ENCODE assay signal across 12 cellular contexts in the genomic region with DNA sequence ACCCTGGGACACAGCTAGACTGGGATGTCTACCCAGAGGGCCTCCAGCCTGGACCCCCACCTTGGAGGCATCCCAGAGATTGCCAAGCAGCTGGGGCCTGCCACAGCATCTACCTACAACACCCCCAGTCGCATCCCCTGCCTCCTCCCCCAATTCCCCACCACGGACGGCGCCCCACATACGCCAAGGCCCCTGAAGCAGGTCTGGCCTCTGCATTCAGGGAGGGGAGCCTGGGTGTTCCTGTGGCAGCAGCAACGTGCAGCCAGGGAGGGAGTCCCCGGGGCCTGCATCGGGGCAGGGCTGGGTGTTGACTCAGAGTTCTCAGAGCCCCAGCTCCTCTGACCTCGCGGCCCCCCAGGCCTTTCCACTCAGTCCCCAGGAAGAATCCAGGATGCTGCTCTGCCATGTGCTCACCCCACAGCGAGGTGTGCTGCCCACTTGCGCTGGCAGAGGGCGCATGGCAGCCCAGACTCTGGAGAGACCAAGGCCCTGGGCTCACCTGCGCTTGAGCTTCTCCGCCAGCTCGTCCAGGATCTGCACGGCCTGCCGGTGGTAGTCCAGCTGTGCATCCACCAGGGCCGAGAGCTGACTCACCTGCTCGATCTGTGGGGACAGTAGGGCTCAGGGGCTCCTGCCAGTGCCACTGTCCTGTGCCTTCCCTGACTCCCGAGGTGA. TPM values are rescaled to one million over a fixed set of nuclear protein-coding genes. Genes with fewer than 3 reads are reported as not detected.
A peak's percentile ranks its signal among the peaks of the same experiment; 100 is the strongest.
DNase-seq lines count a peak whose midpoint lies in the region; ATAC-seq, FAIRE-seq and TF ChIP-seq lines count a peak whose summit lies in the region.
"Had no signal": no experiment of that assay in that cellular context is flagged by ENCODE, and none has a peak within 500 bp of the region (broad histone marks: within the 10 kb centered on the region; RNA-seq: fewer than 3 reads in every experiment).

No MANE protein-coding gene starts in this region.

- H4K20me1 ChIP-seq in DND-41 (ENCODE audit: insufficient read depth, low read length) (peaks cover 45% of the 10 kb centered on the region), GM12878 (ENCODE audit: control insufficient read depth, insufficient read depth) (no peaks in the 10 kb centered on the region)

- H4K8ac ChIP-seq in mesendoderm (ENCODE audit: low read depth, low read length), result no peak overlapping the region

- SMC1A ChIA-PET in GM12878 (lab: Charles Lee; ENCODE audit: uncharacterized antibody, unreplicated experiment), result no interaction called here

- no peak overlapping the region for H3K4ac ChIP-seq in mesendoderm (ENCODE audit: low read depth, low read length)

- ATAC-seq in DND-41 (ENCODE audit: insufficient read depth, low read depth) (peak; percentile 32; the same call in 2 of the 3 replicates), GM12878 (peak; percentile 31; the same call in 2 of the 3 replicates), omental fat pad (ENCODE audit: low FRiP score) (no peak)
- ATAC-seq: activated T-cell treated with anti-CD3 and anti-CD28 coated beads, Interleukin-2, amount 50 U/mL, for 4 hours had no signal

- POLR2A ChIA-PET in GM12878 (lab: Charles Lee), result interaction anchor here (1.1 kb wide), 1 partner anchor 20 kb away, joined by 4 read pairs; a partner anchor contains a TSS

- TF ChIP-seq EP300 in GM12878 (IDR thresholded peaks at IDR 0.05; ENCODE audit: borderline replicate concordance in 1 of 2, control insufficient read depth in 1 of 2, low read depth in 2 of 2, low read length in 2 of 2), result no peak

- no peak overlapping the region for H2BK120ac ChIP-seq in mesendoderm (ENCODE audit: low read depth, low read length)

- H3K4me3 ChIP-seq in DND-41 (ENCODE audit: low read depth in 1 of 2, low read length in 2 of 2), result no peak overlapping the region
- no peak overlapping the region for H3K4me3 ChIP-seq in GM12878
- no peak overlapping the region for H3K4me3 ChIP-seq in mesendoderm (ENCODE audit: low read length)
- no peak overlapping the region for H3K4me3 ChIP-seq in prostate gland
- H3K4me3 ChIP-seq: pancreas had no signal

- in situ Hi-C loops in GM12878 (cut with MboI), result no loop called here

- H2AFZ ChIP-seq in DND-41 (ENCODE audit: low read depth, low read length) (no peak overlapping the region), GM12878 (ENCODE audit: control insufficient read depth, low read depth, low read length) (no peak overlapping the region)

- no peaks in the 10 kb centered on the region for H3K27me3 ChIP-seq in DND-41 (ENCODE audit: insufficient read depth, low read length, poor library complexity)
- no peaks in the 10 kb centered on the region for H3K27me3 ChIP-seq in GM12878 (replicated peaks in 1 of 2; ENCODE audit: control insufficient read depth in 2 of 2, insufficient read depth in 2 of 2, low read length in 1 of 2)
- H3K27me3 ChIP-seq in mesendoderm (ENCODE audit: insufficient read depth, low read length, poor library complexity), result no peaks in the 10 kb centered on the region
- H3K27me3 ChIP-seq in prostate gland (replicated peaks; ENCODE audit: insufficient read depth), result no peaks in the 10 kb centered on the region
- H3K27me3 ChIP-seq: pancreas had no signal

- DNase-seq in DND-41, result peak; percentile 28
- DNase-seq in HT-29 (ENCODE audit: low spot score), result peak; percentile 47
- no peak for DNase-seq in GM12878 (ENCODE audit: low read depth, low spot score)
- peak; percentile 44 for DNase-seq in mesendoderm
- no peak for DNase-seq in kidney tubule cell (ENCODE audit: low spot score)
- no peak for DNase-seq in prostate gland (ENCODE audit: low spot score)
- DNase-seq in NCI-H2081 treated with DMSO at 0.1 percent for 48 hours (lab: John Stamatoyannopoulos, UW), result no peak
- DNase-seq in omental fat pad (ENCODE audit: low spot score), result no peak
- DNase-seq: activated T-cell treated with anti-CD3 and anti-CD28 coated beads, Interleukin-2, amount 50 U/mL, for 4 hours; NCI-H345; SW 1271 had no signal

- no peak overlapping the region for H2BK5ac ChIP-seq in mesendoderm (ENCODE audit: low read length)

- peaks cover 93% of the 10 kb centered on the region for H3K36me3 ChIP-seq in DND-41 (ENCODE audit: insufficient read depth, low read length)
- H3K36me3 ChIP-seq in GM12878 (ENCODE audit: control insufficient read depth in 2 of 2, insufficient read depth in 2 of 2, low read length in 1 of 2), result peaks cover 22 to 62% of the 10 kb centered on the region in 2 experiments; a peak in 3 of 4 replicates
- H3K36me3 ChIP-seq in mesendoderm (ENCODE audit: control insufficient read depth, insufficient read depth, low read length), result peaks cover 10% of the 10 kb centered on the region
- H3K36me3 ChIP-seq in prostate gland, result peaks cover 0 to 28% of the 10 kb centered on the region in 2 donors

- CTCF ChIA-PET in GM12878 (lab: Yijun Ruan, JAX), result interaction anchor here (0.6 to 1.3 kb wide), 2 partner anchors 20 to 92 kb away, joined by 3 read pairs; no protein-coding TSS in a partner anchor

- H3K79me2 ChIP-seq in DND-41 (ENCODE audit: insufficient read depth, low read length) (peaks cover 6% of the 10 kb centered on the region), GM12878 (ENCODE audit: control insufficient read depth, insufficient read depth, low read length) (peaks cover 4% of the 10 kb centered on the region), mesendoderm (ENCODE audit: control insufficient read depth, insufficient read depth, low read length) (no peaks in the 10 kb centered on the region)

- 69% methylated on average over 21 of the region's 21 CpGs for WGBS in GM12878 (ENCODE audit: insufficient coverage, insufficient replicate concordance, low lambda C conversion rate, missing lambda C conversion rate)
- WGBS in mesendoderm (ENCODE audit: extremely low coverage, insufficient coverage, low lambda C conversion rate), result no CpG with 5 or more reads among the region's 21 CpGs
- WGBS in prostate gland, result 65% methylated on average over 21 of the region's 21 CpGs

- no peaks in the 10 kb centered on the region for H3K4me1 ChIP-seq in DND-41 (ENCODE audit: insufficient read depth, low read length)
- peaks cover 1% of the 10 kb centered on the region for H3K4me1 ChIP-seq in GM12878 (ENCODE audit: control insufficient read depth, insufficient read depth, low read length)
- H3K4me1 ChIP-seq in mesendoderm (ENCODE audit: control insufficient read depth, low read depth, low read length), result no peaks in the 10 kb centered on the region
- H3K4me1 ChIP-seq in prostate gland (replicated peaks), result no peaks in the 10 kb centered on the region

- RAD21 ChIA-PET in GM12878 (lab: Charles Lee; ENCODE audit: unreplicated experiment), result no interaction called here

- H3K79me1 ChIP-seq in mesendoderm (ENCODE audit: low read length), result peaks cover 7% of the 10 kb centered on the region

- H4K5ac ChIP-seq in mesendoderm (ENCODE audit: low read length), result no peak overlapping the region

- no peak overlapping the region for H3K18ac ChIP-seq in mesendoderm (ENCODE audit: low read length)

- H2BK15ac ChIP-seq in mesendoderm (replicated peaks; ENCODE audit: low read depth), result no peak overlapping the region

- H3K27ac ChIP-seq in DND-41 (ENCODE audit: low read length) (no peak overlapping the region), GM12878 (ENCODE audit: control insufficient read depth, insufficient read depth) (no peak overlapping the region), mesendoderm (ENCODE audit: low read depth, low read length) (no peak overlapping the region), prostate gland (no peak overlapping the region)
- H3K27ac ChIP-seq: pancreas had no signal

- BruUV-seq in GM12878 (replicated peaks; lab: Mats Ljungman, UMichigan), result no TSS peak

- no peak; the same call in 1 of the 2 replicates for TF ChIP-seq POLR2A in GM12878 (IDR thresholded peaks at IDR 0.05; ENCODE audit: low read depth, low read length)
- no peak for TF ChIP-seq POLR2A in prostate gland (IDR thresholded peaks at IDR 0.05)

- intact Hi-C loops in GM12878 (cut with micrococcal nuclease; ENCODE audit: unreplicated experiment), result no loop called here
- intact Hi-C loops in prostate gland (cut with DNase I), result no loop called here

- H3K9me3 ChIP-seq in DND-41 (ENCODE audit: insufficient read depth, low read length, severe bottlenecking) (no peaks in the 10 kb centered on the region), GM12878 (replicated peaks; ENCODE audit: control insufficient read depth, insufficient read depth, low read length) (no peaks in the 10 kb centered on the region), prostate gland (no peaks in the 10 kb centered on the region)
- H3K9me3 ChIP-seq: pancreas had no signal

- no peak overlapping the region for H3K56ac ChIP-seq in mesendoderm (ENCODE audit: low read length)

- H3K9ac ChIP-seq in DND-41 (ENCODE audit: low read depth, low read length) (no peak overlapping the region), GM12878 (ENCODE audit: control insufficient read depth, insufficient read depth, low read length) (no peak overlapping the region), mesendoderm (ENCODE audit: low read length) (no peak overlapping the region)

- no peak overlapping the region for H2AK5ac ChIP-seq in mesendoderm (ENCODE audit: low read length)

- no peak overlapping the region for H3K4me2 ChIP-seq in DND-41 (ENCODE audit: insufficient read depth, low read length)
- no peak overlapping the region for H3K4me2 ChIP-seq in GM12878 (ENCODE audit: control insufficient read depth, insufficient read depth)
- H3K4me2 ChIP-seq in mesendoderm (ENCODE audit: low read length), result no peak overlapping the region

- no peak for TF ChIP-seq RAD21 in GM12878 (IDR thresholded peaks at IDR 0.05; ENCODE audit: insufficient read depth, low read depth, low read length)

- no peak overlapping the region for H3K23ac ChIP-seq in mesendoderm (ENCODE audit: low read length)

- FAIRE-seq in GM12878 (lab: Jason Lieb, UNC), result no peak
- FAIRE-seq: pancreas had no signal

- TF ChIP-seq CTCF in DND-41 (IDR thresholded peaks at IDR 0.05; ENCODE audit: borderline replicate concordance, extremely low read depth, low read length, poor library complexity, severe bottlenecking) (peak; percentile 57), GM12878 (IDR thresholded peaks at IDR 0.05 in 2 of 3, conservative IDR thresholded peaks at IDR 0.05 in 1 of 3; ENCODE audit: control insufficient read depth in 2 of 3, extremely low read depth in 1 of 3, insufficient read depth in 1 of 3, low read depth in 3 of 3, low read length in 3 of 3) (peak; percentile 15 to 34 (median 24); a peak in 3 of 6 replicates), prostate gland (IDR thresholded peaks at IDR 0.05) (peak in 1 of 4 experiments; percentile 9), omental fat pad (IDR thresholded peaks at IDR 0.05) (no peak)

RNA-seq across cellular contexts. Expression of a gene that starts 19.6 kb away (rescaled TPM):
- 9.4 and 18.6 TPM in 2 replicates for total RNA-seq in HT-29 (2014; rRNA removed; shearing (Covaris generic))
- 7.0 and 9.2 TPM in 2 replicates for total RNA-seq in GM12878 (2013; cell fraction: nucleolus; rRNA removed)
- total RNA-seq in GM12878 (2014; rRNA removed), result 3.5 and 4.2 TPM in 2 replicates
- total RNA-seq in GM12878 (2014; rRNA removed; fragmentation: Illumina TruSeq; extraction: Trizol), result 6.1 and 7.9 TPM in 2 replicates
- total RNA-seq in GM12878 (2021), result 18.3 and 20.3 TPM in 2 replicates
- polyA plus RNA-seq in GM12878 (2011; ENCODE audit: low read depth), result 8.6 TPM
- polyA plus RNA-seq in GM12878 (2011; rRNA removed), result 3.4 and 7.2 TPM in 2 replicates
- polyA plus RNA-seq in GM12878 (2011; cell fraction: cytosol; rRNA removed), result 12.4 and 18.1 TPM in 2 replicates
- 9.6 and 13.9 TPM in 2 replicates for polyA plus RNA-seq in GM12878 (2011; cell fraction: nucleus; rRNA removed)
- polyA plus RNA-seq in GM12878 (2012), result 11.4 and 16.8 TPM in 2 replicates
- 0.70 and 4.8 TPM in 2 replicates for polyA plus RNA-seq in GM12878 (2014; fragmentation: Illumina TruSeq; extraction: Trizol)
- polyA plus RNA-seq in GM12878 (2014; fragmentation: Nextera tagmentation; extraction: Ambion mirVana), result 1 to 10 TPM in 1 of 2 experiments, under 1 TPM in 1; 0.79 to 4.3 TPM
- polyA plus RNA-seq in GM12878 (2014; rRNA removed), result 10.5 and 11.8 TPM in 2 replicates
- 1 to 10 TPM; 3.7 to 8.5 TPM for polyA plus RNA-seq in GM12878 (2016; fragmentation: Nextera tagmentation; extraction: Ambion mirVana)
- polyA minus RNA-seq in GM12878 (2011; rRNA and poly(A)+ RNA removed), result 7.2 and 15.3 TPM in 2 replicates
- 9.6 and 10.3 TPM in 2 replicates for polyA minus RNA-seq in GM12878 (2011; cell fraction: cytosol; rRNA and poly(A)+ RNA removed)
- polyA minus RNA-seq in GM12878 (2011; cell fraction: nucleus; rRNA and poly(A)+ RNA removed), result 3.6 and 10.1 TPM in 2 replicates
- 10.3 TPM for polyA plus RNA-seq in mesendoderm (2013, experiment 1 of 2)
- polyA plus RNA-seq in mesendoderm (2013, experiment 2 of 2), result 10.5 TPM
- total RNA-seq in prostate gland, result 10 to 100 TPM; 12.5 to 18.2 TPM
- total RNA-seq in omental fat pad, result 1 to 10 TPM; 3.5 to 7.1 (median 6.0) TPM

RNA-seq across cellular contexts. Expression of a gene that starts 24.4 kb away (rescaled TPM):
- total RNA-seq in HT-29 (2014; rRNA removed; shearing (Covaris generic)), result 69.6 and 74.4 TPM in 2 replicates
- total RNA-seq in GM12878 (2013; cell fraction: nucleolus; rRNA removed), result 2.3 and 3.7 TPM in 2 replicates
- total RNA-seq in GM12878 (2014; rRNA removed) (19.2 and 24.6 TPM in 2 replicates), GM12878 (2014; rRNA removed; fragmentation: Illumina TruSeq; extraction: Trizol) (13.6 and 14.3 TPM in 2 replicates), GM12878 (2021) (18.5 and 21.4 TPM in 2 replicates), prostate gland (100 to 1,000 TPM in 1 of 2 donors, 10 to 100 TPM in 1; 47.9 to 107 TPM), omental fat pad (10 to 100 TPM in 2 of 4 donors, 1 to 10 TPM in 2; 4.6 to 18.8 (median 7.7) TPM)
- polyA plus RNA-seq in GM12878 (2011; ENCODE audit: low read depth), result 4.3 TPM
- polyA plus RNA-seq in GM12878 (2011; rRNA removed) (1.7 and 2.6 TPM in 2 replicates), GM12878 (2014; fragmentation: Illumina TruSeq; extraction: Trizol) (11.2 and 11.6 TPM in 2 replicates), GM12878 (2014; fragmentation: Nextera tagmentation; extraction: Ambion mirVana) (1 to 10 TPM in 1 of 2 experiments, under 1 TPM in 1; 0.84 to 2.0 TPM), GM12878 (2014; rRNA removed) (22.4 and 23.6 TPM in 2 replicates), GM12878 (2016; fragmentation: Nextera tagmentation; extraction: Ambion mirVana) (10 to 100 TPM; 16.9 to 21.2 TPM)
- polyA plus RNA-seq in GM12878 (2011; cell fraction: cytosol; rRNA removed), result 3.5 and 3.7 TPM in 2 replicates
- polyA plus RNA-seq in GM12878 (2011; cell fraction: nucleus; rRNA removed), result 2.9 and 3.7 TPM in 2 replicates
- 8.1 and 10.2 TPM in 2 replicates for polyA plus RNA-seq in GM12878 (2012)
- 1.2 and 3.0 TPM in 2 replicates for polyA minus RNA-seq in GM12878 (2011; rRNA and poly(A)+ RNA removed)
- 1.3 and 2.5 TPM in 2 replicates for polyA minus RNA-seq in GM12878 (2011; cell fraction: cytosol; rRNA and poly(A)+ RNA removed)
- 0.38 and 0.60 TPM in 2 replicates for polyA minus RNA-seq in GM12878 (2011; cell fraction: nucleus; rRNA and poly(A)+ RNA removed)
- 29.0 TPM for polyA plus RNA-seq in mesendoderm (2013, experiment 1 of 2)
- polyA plus RNA-seq in mesendoderm (2013, experiment 2 of 2), result 28.2 TPM

RNA-seq across cellular contexts. Expression of a gene that starts 37.3 kb away (rescaled TPM):
- 43.5 and 55.5 TPM in 2 replicates for total RNA-seq in HT-29 (2014; rRNA removed; shearing (Covaris generic))
- 38.8 and 43.5 TPM in 2 replicates for total RNA-seq in GM12878 (2013; cell fraction: nucleolus; rRNA removed)
- 24.0 and 28.9 TPM in 2 replicates for total RNA-seq in GM12878 (2014; rRNA removed)
- total RNA-seq in GM12878 (2014; rRNA removed; fragmentation: Illumina TruSeq; extraction: Trizol), result 9.2 and 11.8 TPM in 2 replicates
- 41.5 and 47.4 TPM in 2 replicates for total RNA-seq in GM12878 (2021)
- polyA plus RNA-seq in GM12878 (2011; ENCODE audit: low read depth), result 9.3 TPM
- polyA plus RNA-seq in GM12878 (2011; rRNA removed), result 20.3 and 28.0 TPM in 2 replicates
- polyA plus RNA-seq in GM12878 (2011; cell fraction: cytosol; rRNA removed), result 42.5 and 50.8 TPM in 2 replicates
- polyA plus RNA-seq in GM12878 (2011; cell fraction: nucleus; rRNA removed), result 84.7 and 86.6 TPM in 2 replicates
- 27.3 and 36.9 TPM in 2 replicates for polyA plus RNA-seq in GM12878 (2012)
- polyA plus RNA-seq in GM12878 (2014; fragmentation: Illumina TruSeq; extraction: Trizol), result 1.6 and 9.2 TPM in 2 replicates
- polyA plus RNA-seq in GM12878 (2014; fragmentation: Nextera tagmentation; extraction: Ambion mirVana), result 1 to 10 TPM in 1 of 2 experiments, under 1 TPM in 1; 0.93 to 3.0 TPM
- polyA plus RNA-seq in GM12878 (2014; rRNA removed), result 36.5 and 44.0 TPM in 2 replicates
- 10 to 100 TPM; 30.0 to 32.5 TPM for polyA plus RNA-seq in GM12878 (2016; fragmentation: Nextera tagmentation; extraction: Ambion mirVana)
- 16.5 and 39.6 TPM in 2 replicates for polyA minus RNA-seq in GM12878 (2011; rRNA and poly(A)+ RNA removed)
- polyA minus RNA-seq in GM12878 (2011; cell fraction: cytosol; rRNA and poly(A)+ RNA removed), result 19.4 and 21.3 TPM in 2 replicates
- polyA minus RNA-seq in GM12878 (2011; cell fraction: nucleus; rRNA and poly(A)+ RNA removed), result 16.6 and 34.7 TPM in 2 replicates
- polyA plus RNA-seq in mesendoderm (2013, experiment 1 of 2), result 103 TPM
- polyA plus RNA-seq in mesendoderm (2013, experiment 2 of 2), result 105 TPM
- total RNA-seq in prostate gland, result 10 to 100 TPM; 35.4 to 54.7 TPM
- 10 to 100 TPM; 38.0 to 54.9 (median 48.2) TPM for total RNA-seq in omental fat pad

RNA-seq across cellular contexts. Expression of a gene that starts 39.4 kb away (rescaled TPM):
- total RNA-seq in HT-29 (2014; rRNA removed; shearing (Covaris generic)), result 49.7 and 63.7 TPM in 2 replicates
- total RNA-seq in GM12878 (2013; cell fraction: nucleolus; rRNA removed), result 40.3 and 57.6 TPM in 2 replicates
- total RNA-seq in GM12878 (2014; rRNA removed) (33.0 and 37.7 TPM in 2 replicates), GM12878 (2014; rRNA removed; fragmentation: Illumina TruSeq; extraction: Trizol) (27.2 and 28.4 TPM in 2 replicates), GM12878 (2021) (59.8 and 69.1 TPM in 2 replicates), prostate gland (10 to 100 TPM; 13.0 to 18.1 TPM), omental fat pad (1 to 10 TPM; 3.9 to 6.5 (median 4.1) TPM)
- 8.7 TPM for polyA plus RNA-seq in GM12878 (2011; ENCODE audit: low read depth)
- polyA plus RNA-seq in GM12878 (2011; rRNA removed) (20.1 and 26.2 TPM in 2 replicates), GM12878 (2014; fragmentation: Illumina TruSeq; extraction: Trizol) (30.6 and 41.4 TPM in 2 replicates), GM12878 (2014; fragmentation: Nextera tagmentation; extraction: Ambion mirVana) (1 to 10 TPM; 1.3 to 3.2 TPM), GM12878 (2014; rRNA removed) (62.6 and 69.2 TPM in 2 replicates), GM12878 (2016; fragmentation: Nextera tagmentation; extraction: Ambion mirVana) (10 to 100 TPM; 41.7 to 47.5 TPM)
- 26.2 and 48.9 TPM in 2 replicates for polyA plus RNA-seq in GM12878 (2011; cell fraction: cytosol; rRNA removed)
- polyA plus RNA-seq in GM12878 (2011; cell fraction: nucleus; rRNA removed), result 72.7 and 135 TPM in 2 replicates
- polyA plus RNA-seq in GM12878 (2012), result 22.8 and 27.9 TPM in 2 replicates
- 20.3 and 41.7 TPM in 2 replicates for polyA minus RNA-seq in GM12878 (2011; rRNA and poly(A)+ RNA removed)
- 19.2 and 24.8 TPM in 2 replicates for polyA minus RNA-seq in GM12878 (2011; cell fraction: cytosol; rRNA and poly(A)+ RNA removed)
- 23.7 and 47.4 TPM in 2 replicates for polyA minus RNA-seq in GM12878 (2011; cell fraction: nucleus; rRNA and poly(A)+ RNA removed)
- polyA plus RNA-seq in mesendoderm (2013, experiment 1 of 2), result 107 TPM
- 110 TPM for polyA plus RNA-seq in mesendoderm (2013, experiment 2 of 2)

RNA-seq across cellular contexts. Expression of a gene that starts 58.6 kb away (rescaled TPM):
- total RNA-seq in HT-29 (2014; rRNA removed; shearing (Covaris generic)), result 0.41 and 0.60 TPM in 2 replicates
- total RNA-seq in GM12878 (2013; cell fraction: nucleolus; rRNA removed), result 0.52 and 1.1 TPM in 2 replicates
- 4.0 and 4.1 TPM in 2 replicates for total RNA-seq in GM12878 (2014; rRNA removed)
- 1.4 TPM in 2 replicates for total RNA-seq in GM12878 (2014; rRNA removed; fragmentation: Illumina TruSeq; extraction: Trizol)
- total RNA-seq in GM12878 (2021), result 4.3 and 4.9 TPM in 2 replicates
- 1.5 TPM for polyA plus RNA-seq in GM12878 (2011; ENCODE audit: low read depth)
- 0.58 and 0.77 TPM in 2 replicates for polyA plus RNA-seq in GM12878 (2011; rRNA removed)
- polyA plus RNA-seq in GM12878 (2011; cell fraction: cytosol; rRNA removed), result 0.78 and 1.4 TPM in 2 replicates
- polyA plus RNA-seq in GM12878 (2011; cell fraction: nucleus; rRNA removed), result 2.8 and 3.2 TPM in 2 replicates
- 1.5 and 1.6 TPM in 2 replicates for polyA plus RNA-seq in GM12878 (2012)
- polyA plus RNA-seq in GM12878 (2014; fragmentation: Illumina TruSeq; extraction: Trizol), result 0.68 and 1.7 TPM in 2 replicates
- polyA plus RNA-seq in GM12878 (2014; fragmentation: Nextera tagmentation; extraction: Ambion mirVana), result under 1 TPM in 1 of 2 experiments, not detected in 1; 0.15 TPM
- 4.7 and 5.1 TPM in 2 replicates for polyA plus RNA-seq in GM12878 (2014; rRNA removed)
- 1 to 10 TPM; 4.0 to 4.2 TPM for polyA plus RNA-seq in GM12878 (2016; fragmentation: Nextera tagmentation; extraction: Ambion mirVana)
- 1.3 and 1.8 TPM in 2 replicates for polyA minus RNA-seq in GM12878 (2011; rRNA and poly(A)+ RNA removed)
- not detected in 2 replicates for polyA minus RNA-seq in GM12878 (2011; cell fraction: cytosol; rRNA and poly(A)+ RNA removed)
- polyA minus RNA-seq in GM12878 (2011; cell fraction: nucleus; rRNA and poly(A)+ RNA removed), result 0.86 and 1.1 TPM in 2 replicates
- 18.6 TPM for polyA plus RNA-seq in mesendoderm (2013, experiment 1 of 2)
- 18.3 TPM for polyA plus RNA-seq in mesendoderm (2013, experiment 2 of 2)
- 1 to 10 TPM in 1 of 2 donors, not detected in 1; 6.4 TPM for total RNA-seq in prostate gland
- total RNA-seq in omental fat pad, result not detected

Comparison
In these comparisons a context has a peak if more than half of its experiments do, and no peak if none do; other contexts are left out.
1. DNase-seq: peak in DND-41 (single experiment), HT-29 (single experiment) and mesendoderm (single experiment); none in GM12878 (single experiment), kidney tubule cell (single experiment), prostate gland (single experiment), NCI-H2081 treated with DMSO at 0.1 percent for 48 hours (single experiment) and omental fat pad (single experiment).
2. CTCF ChIP-seq: peak in DND-41 (single experiment) and GM12878 (3 of 3); none in omental fat pad (0 of 3).